8 cellular contexts compared by ENCODE assay signal in the genomic region with DNA sequence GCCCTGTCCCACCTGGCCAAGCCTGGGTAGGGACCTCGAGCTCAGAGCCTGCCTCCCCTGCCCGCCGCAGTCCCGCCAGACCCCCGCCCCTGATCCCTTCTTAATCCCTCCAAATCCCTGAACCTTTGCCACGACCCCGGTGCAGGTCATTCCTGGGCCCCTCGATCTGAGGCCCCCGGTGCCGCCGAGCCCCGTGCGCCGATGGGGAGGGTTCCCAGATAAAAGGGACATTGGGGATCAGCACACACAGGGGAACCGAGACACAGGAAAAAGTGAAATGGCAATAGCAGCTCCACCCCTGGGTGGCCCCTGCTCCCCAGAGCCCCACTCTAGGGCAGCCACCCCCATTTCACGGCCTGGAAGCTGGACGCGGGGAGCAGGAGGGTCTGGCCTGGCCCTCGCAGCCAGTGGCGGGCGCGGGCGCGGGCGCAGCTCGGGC. TPM values are rescaled to one million over a fixed set of nuclear protein-coding genes. Genes with fewer than 3 reads are reported as not detected.
DNase-seq lines count a peak whose midpoint lies in the region; ATAC-seq and TF ChIP-seq lines count a peak whose summit lies in the region.

No MANE protein-coding gene starts in this region.

- H3K36me3 ChIP-seq in right lobe of liver (no peaks in the 10 kb centered on the region), thoracic aorta (no peaks in the 10 kb centered on the region)

- H3K27ac Mint-ChIP-seq in activated CD4-positive, alpha-beta T cell treated with anti-CD3 and anti-CD28 coated beads for 36 hours, result no peak overlapping the region
- no peak overlapping the region for H3K27ac Mint-ChIP-seq in T-cell
- no peak overlapping the region for H3K27ac Mint-ChIP-seq in activated CD8-positive, alpha-beta T cell treated with anti-CD3 and anti-CD28 coated beads for 36 hours

- H3K4me3 ChIP-seq in right lobe of liver (peak overlapping the region in 2 of 3 donors; percentile 54 to 62), thoracic aorta (peak overlapping the region; percentile 79)

- intact Hi-C loops in activated CD4-positive, alpha-beta T cell treated with anti-CD3 and anti-CD28 coated beads for 36 hours (cut with DNase I, micrococcal nuclease), result no loop called here
- intact Hi-C loops in right lobe of liver (cut with DNase I), result no loop called here
- intact Hi-C loops in activated CD8-positive, alpha-beta T cell treated with anti-CD3 and anti-CD28 coated beads for 36 hours (cut with micrococcal nuclease), result no loop called here

- H3K4me1 ChIP-seq in right lobe of liver (peaks cover 0 to 4% (median 2%) of the 10 kb centered on the region in 4 donors), thoracic aorta (ENCODE audit: control insufficient read depth in 1 of 2, low read depth in 2 of 2) (peaks cover 0 to 29% of the 10 kb centered on the region in 2 donors)

- POLR2A ChIA-PET in activated CD4-positive, alpha-beta T cell treated with anti-CD3 and anti-CD28 coated beads for 36 hours (lab: Charles Lee), result no interaction called here
- POLR2A ChIA-PET in T-cell (lab: Charles Lee), result no interaction called here
- POLR2A ChIA-PET in activated CD8-positive, alpha-beta T cell treated with anti-CD3 and anti-CD28 coated beads for 36 hours (lab: Charles Lee), result interaction anchor here (0.5 kb wide), 1 partner anchor 30 kb away, joined by 3 read pairs; no protein-coding TSS in a partner anchor

- ATAC-seq in activated CD4-positive, alpha-beta T cell treated with anti-CD3 and anti-CD28 coated beads for 36 hours, result no peak
- no peak for ATAC-seq in T-cell (replicated peaks in 1 of 4)
- ATAC-seq in right lobe of liver, result no peak
- ATAC-seq in thoracic aorta (ENCODE audit: insufficient number of reproducible peaks, low FRiP score, low read depth), result no peak
- ATAC-seq in HG02973 (IDR thresholded peaks at IDR 0.05; ENCODE audit: unreplicated experiment), result no peak
- ATAC-seq in activated CD8-positive, alpha-beta T cell treated with anti-CD3 and anti-CD28 coated beads for 36 hours, result no peak

- peak overlapping the region; percentile 21 for H3K4me3 Mint-ChIP-seq in activated CD4-positive, alpha-beta T cell treated with anti-CD3 and anti-CD28 coated beads for 36 hours
- peak overlapping the region in 2 of 3 donors; percentile 50 to 51 for H3K4me3 Mint-ChIP-seq in T-cell
- no peak overlapping the region for H3K4me3 Mint-ChIP-seq in activated CD8-positive, alpha-beta T cell treated with anti-CD3 and anti-CD28 coated beads for 36 hours

- no peak for TF ChIP-seq POLR2A in right lobe of liver (IDR thresholded peaks at IDR 0.05)

- no peaks in the 10 kb centered on the region for H3K9me3 Mint-ChIP-seq in activated CD4-positive, alpha-beta T cell treated with anti-CD3 and anti-CD28 coated beads for 36 hours (ENCODE audit: low read depth)
- no peaks in the 10 kb centered on the region for H3K9me3 Mint-ChIP-seq in T-cell
- no peaks in the 10 kb centered on the region for H3K9me3 Mint-ChIP-seq in activated CD8-positive, alpha-beta T cell treated with anti-CD3 and anti-CD28 coated beads for 36 hours

- under 1% methylated on average over 18 of the region's 26 CpGs for WGBS in right lobe of liver (ENCODE audit: insufficient coverage, low coverage, low lambda C conversion rate, missing lambda C conversion rate)

- CTCF ChIA-PET in activated CD4-positive, alpha-beta T cell treated with anti-CD3 and anti-CD28 coated beads for 36 hours (lab: Charles Lee), result interaction anchor here (0.7 kb wide), 1 partner anchor 426 kb away, joined by 4 read pairs; no protein-coding TSS in a partner anchor
- CTCF ChIA-PET in T-cell (lab: Charles Lee), result no interaction called here
- CTCF ChIA-PET in activated CD8-positive, alpha-beta T cell treated with anti-CD3 and anti-CD28 coated beads for 36 hours (lab: Charles Lee), result interaction anchor here (1.2 to 1.4 kb wide), 2 partner anchors 319 to 336 kb away, joined by 3 read pairs; no protein-coding TSS in a partner anchor

- H3K4me1 Mint-ChIP-seq in activated CD4-positive, alpha-beta T cell treated with anti-CD3 and anti-CD28 coated beads for 36 hours, result peaks cover 15% of the 10 kb centered on the region
- H3K4me1 Mint-ChIP-seq in T-cell, result peaks cover 0 to 23% (median 16%) of the 10 kb centered on the region in 3 donors
- peaks cover 12% of the 10 kb centered on the region for H3K4me1 Mint-ChIP-seq in activated CD8-positive, alpha-beta T cell treated with anti-CD3 and anti-CD28 coated beads for 36 hours (ENCODE audit: low read depth)

- H3K27me3 Mint-ChIP-seq in activated CD4-positive, alpha-beta T cell treated with anti-CD3 and anti-CD28 coated beads for 36 hours, result peaks cover 29% of the 10 kb centered on the region
- peaks cover 21 to 29% of the 10 kb centered on the region in 2 donors for H3K27me3 Mint-ChIP-seq in T-cell
- H3K27me3 Mint-ChIP-seq in activated CD8-positive, alpha-beta T cell treated with anti-CD3 and anti-CD28 coated beads for 36 hours, result peaks cover 32% of the 10 kb centered on the region

- no peak for DNase-seq in activated CD4-positive, alpha-beta T cell treated with anti-CD3 and anti-CD28 coated beads for 36 hours
- no peak for DNase-seq in activated CD4-positive, alpha-beta T cell treated with anti-CD3 and anti-CD28 coated beads for 1 hour
- DNase-seq in T-cell, result no peak
- DNase-seq in right lobe of liver, result no peak
- no peak for DNase-seq in thoracic aorta (ENCODE audit: low spot score)
- no peak for DNase-seq in NCI-H2081 (lab: John Stamatoyannopoulos, UW)
- no peak for DNase-seq in activated CD8-positive, alpha-beta T cell treated with anti-CD3 and anti-CD28 coated beads for 36 hours

- H3K9me3 ChIP-seq in right lobe of liver, result no peaks in the 10 kb centered on the region
- H3K9me3 ChIP-seq in thoracic aorta, result no peaks in the 10 kb centered on the region

- no peak overlapping the region for H3K27ac ChIP-seq in right lobe of liver
- H3K27ac ChIP-seq in thoracic aorta, result no peak overlapping the region

- TF ChIP-seq CTCF in right lobe of liver (IDR thresholded peaks at IDR 0.05) (peak in 1 of 4 donors; percentile 55), thoracic aorta (IDR thresholded peaks at IDR 0.05) (no peak)
- no peak for TF ChIP-seq CTCF in activated CD8-positive, alpha-beta T cell treated with anti-CD3 and anti-CD28 coated beads for 36 hours (IDR thresholded peaks at IDR 0.05)

- no peaks in the 10 kb centered on the region for H3K36me3 Mint-ChIP-seq in activated CD4-positive, alpha-beta T cell treated with anti-CD3 and anti-CD28 coated beads for 36 hours (ENCODE audit: low read depth)
- H3K36me3 Mint-ChIP-seq in T-cell, result no peaks in the 10 kb centered on the region
- no peaks in the 10 kb centered on the region for H3K36me3 Mint-ChIP-seq in activated CD8-positive, alpha-beta T cell treated with anti-CD3 and anti-CD28 coated beads for 36 hours (ENCODE audit: low read depth)

- H3K27me3 ChIP-seq in right lobe of liver (peaks cover 9 to 19% of the 10 kb centered on the region in 2 donors), thoracic aorta (replicated peaks; ENCODE audit: insufficient read depth) (peaks cover 11% of the 10 kb centered on the region)

RNA-seq across cellular contexts. Expression of a gene that starts 1.3 kb away (rescaled TPM):
- total RNA-seq in activated CD4-positive, alpha-beta T cell treated with anti-CD3 and anti-CD28 coated beads for 36 hours, result not detected
- total RNA-seq in T-cell, result under 1 TPM in 1 of 5 donors, not detected in 4; 0.15 TPM
- under 1 TPM in 2 of 6 experiments, not detected in 4; 0.10 to 0.12 TPM for total RNA-seq in right lobe of liver
- total RNA-seq in thoracic aorta, result not detected
- total RNA-seq in activated CD8-positive, alpha-beta T cell treated with anti-CD3 and anti-CD28 coated beads for 36 hours, result not detected

Comparison
In these comparisons a context has a peak if more than half of its experiments do, and no peak if none do; other contexts are left out.
1. CTCF ChIA-PET loops: an anchor here in activated CD4-positive, alpha-beta T cell treated with anti-CD3 and anti-CD28 coated beads for 36 hours (0.7 kb wide) and activated CD8-positive, alpha-beta T cell treated with anti-CD3 and anti-CD28 coated beads for 36 hours (1.2 to 1.4 kb wide); none called in T-cell.